ENCODE assay signal across 8 cellular contexts in the genomic region with DNA sequence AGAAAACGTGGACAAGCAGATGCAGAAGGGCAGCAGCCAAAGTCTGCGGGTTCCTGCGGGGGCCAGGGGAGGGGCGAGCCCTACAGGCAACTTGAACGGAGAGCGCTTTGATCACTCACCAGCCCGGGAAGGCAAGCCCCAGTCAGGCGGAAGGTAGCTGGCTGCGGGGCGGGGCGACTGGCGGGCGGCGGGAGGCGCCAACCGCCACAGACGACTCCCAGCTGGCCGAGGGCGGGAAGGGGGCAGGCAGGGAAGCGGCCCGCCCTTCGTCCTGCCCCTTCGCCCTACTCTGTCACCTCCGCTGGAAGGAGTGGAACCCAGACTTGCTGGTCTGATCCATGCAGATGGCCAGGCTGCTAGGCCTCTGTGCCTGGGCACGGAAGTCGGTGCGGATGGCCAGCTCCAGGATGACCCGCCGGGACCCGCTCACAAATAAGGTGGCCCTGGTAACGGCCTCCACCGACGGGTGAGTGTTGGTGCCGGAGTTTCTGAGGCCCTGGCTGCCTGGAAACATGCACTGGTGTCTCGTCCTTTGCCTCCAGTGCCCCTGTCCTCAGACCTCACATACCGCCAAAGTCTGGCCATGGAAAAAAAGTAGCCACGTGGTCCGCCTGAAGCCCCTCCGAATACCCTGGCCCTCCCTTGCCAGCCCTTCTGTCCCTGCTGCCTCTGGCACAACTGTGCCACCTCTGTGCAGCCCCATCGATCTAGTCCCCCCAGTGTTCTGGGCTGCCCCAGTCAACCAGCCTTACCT. TPM values are rescaled to one million over a fixed set of nuclear protein-coding genes. Genes with fewer than 3 reads are reported as not detected.
DNase-seq lines count a peak whose midpoint lies in the region; ATAC-seq, FAIRE-seq and TF ChIP-seq lines count a peak whose summit lies in the region.
"Not testable (repeated sequence)": the region's sequence is repeated elsewhere in the genome, so short reads cannot be mapped to it uniquely, and the experiment has no call there.

A gene (plus strand): TSS at position 320 of the 754 bp plus-strand sequence. CDS start 19 bp downstream, at position 339.

- H3K4me1 Mint-ChIP-seq in activated CD4-positive, alpha-beta memory T cell treated with anti-CD3 and anti-CD28 coated beads, Interleukin-2, amount 10 ng/mL, durations not matched to agents 7 days and 5 days, result peaks cover 27% of the 10 kb centered on the region

- H3K27ac Mint-ChIP-seq in activated CD4-positive, alpha-beta memory T cell treated with anti-CD3 and anti-CD28 coated beads, Interleukin-2, amount 10 ng/mL, durations not matched to agents 7 days and 5 days, result peak within 1 kb of the TSS; percentile 81

- FAIRE-seq in HepG2 (lab: Jason Lieb, UNC), result not testable (repeated sequence)

- 42% methylated on average over 40 of the region's 40 CpGs for WGBS in HepG2 (ENCODE audit: low lambda C conversion rate)

- POLR2A ChIA-PET in activated CD4-positive, alpha-beta memory T cell treated with anti-CD3 and anti-CD28 coated beads, Interleukin-2, amount 10 ng/mL, durations not matched to agents 7 days and 5 days (lab: Charles Lee), result interaction anchor here (0.6 to 1.8 kb wide), 7 partner anchors 59 to 173 kb away, joined by 3 to 8 read pairs (median 4); a partner anchor contains a TSS
- POLR2A ChIA-PET in HepG2 (lab: Yijun Ruan, JAX), result interaction anchor here (0.5 to 3.8 kb wide), 10 partner anchors 63 to 682 kb away, joined by 3 to 21 read pairs (median 4); a partner anchor contains a TSS

- H3K4me2 ChIP-seq in HepG2 (ENCODE audit: low read depth, low read length), result peak within 1 kb of the TSS; percentile 84

- H3K4me3 Mint-ChIP-seq in activated CD4-positive, alpha-beta memory T cell treated with anti-CD3 and anti-CD28 coated beads, Interleukin-2, amount 10 ng/mL, durations not matched to agents 7 days and 5 days, result peak within 1 kb of the TSS; percentile 85

- not testable (repeated sequence) for H3K36me3 Mint-ChIP-seq in activated CD4-positive, alpha-beta memory T cell treated with anti-CD3 and anti-CD28 coated beads, Interleukin-2, amount 10 ng/mL, durations not matched to agents 7 days and 5 days (ENCODE audit: low read depth)

- not testable (repeated sequence) for H3K27me3 Mint-ChIP-seq in activated CD4-positive, alpha-beta memory T cell treated with anti-CD3 and anti-CD28 coated beads, Interleukin-2, amount 10 ng/mL, durations not matched to agents 7 days and 5 days

- H2AFZ ChIP-seq in HepG2 (ENCODE audit: low read length), result not testable (repeated sequence)

- H3K4me1 ChIP-seq in HepG2 (ENCODE audit: insufficient read depth, low read length), result peaks cover 63% of the 10 kb centered on the region

- BruUV-seq in HepG2 (replicated peaks; lab: Mats Ljungman, UMichigan), result TSS peak; percentile 25

- peak within 1 kb of the TSS; percentile 52 to 75 (median 61) for H3K4me3 ChIP-seq in HepG2 (replicated peaks in 1 of 3; ENCODE audit: insufficient read depth in 1 of 3, low read depth in 2 of 3, low read length in 3 of 3)

- peak; percentile 54 for TF ChIP-seq CTCF in HepG2 (CRISPR knock-in tag; IDR thresholded peaks at IDR 0.05)

- intact Hi-C loops in HepG2 (cut with micrococcal nuclease; ENCODE audit: unreplicated experiment), result loop anchor here (1.0 kb wide), 1 partner anchor 26 kb away; no protein-coding TSS in a partner anchor

- in situ Hi-C loops in HepG2 (cut with HindIII; ENCODE audit: extremely low pct_ligation_motif_present, low pct_unique_long_range_greater_than_20kb), result loop anchor here (10.0 kb wide), 1 partner anchor 46 kb away; no protein-coding TSS in a partner anchor

- not testable (repeated sequence) for TF ChIP-seq EP300 in HepG2 (IDR thresholded peaks at IDR 0.05; ENCODE audit: low read depth in 2 of 2, low read length in 2 of 2)
- TF ChIP-seq EP300 in HepG2 (CRISPR knock-in tag; IDR thresholded peaks at IDR 0.05; ENCODE audit: borderline replicate concordance), result peak; percentile 48; the same call in 1 of the 2 replicates

- H3K27ac ChIP-seq in HepG2 (ENCODE audit: extremely low read length, insufficient read depth, low read length), result peak within 1 kb of the TSS; percentile 43

- not testable (repeated sequence) for H4K20me1 ChIP-seq in HepG2 (ENCODE audit: insufficient read depth, low read length)

- peak; percentile 51 to 96 for TF ChIP-seq POLR2A in HepG2 (IDR thresholded peaks at IDR 0.05; ENCODE audit: insufficient read depth in 1 of 2, low read depth in 2 of 2, low read length in 2 of 2)

- peak within 1 kb of the TSS; percentile 69 for H3K9ac ChIP-seq in HepG2 (ENCODE audit: insufficient read depth, low read depth, low read length)

- CTCF ChIA-PET in activated CD4-positive, alpha-beta memory T cell treated with anti-CD3 and anti-CD28 coated beads, Interleukin-2, amount 10 ng/mL, durations not matched to agents 7 days and 5 days (lab: Charles Lee), result interaction anchor here (0.9 to 1.7 kb wide), 2 partner anchors 70 to 104 kb away, joined by 3 to 4 read pairs; no protein-coding TSS in a partner anchor
- CTCF ChIA-PET in HepG2 (lab: Yijun Ruan, JAX; ENCODE audit: low intra/inter-chr PET ratio, low total read pairs), result not testable (repeated sequence)

- DNase-seq in AG20443 (ENCODE audit: low spot score), result peak; percentile 78
- peak; percentile 86 for DNase-seq in NCI-H510A (lab: John Stamatoyannopoulos, UW)
- peak; percentile 89 for DNase-seq in activated CD4-positive, alpha-beta memory T cell treated with anti-CD3 and anti-CD28 coated beads, Interleukin-2, amount 10 ng/mL, durations not matched to agents 7 days and 5 days
- DNase-seq in dermis microvascular lymphatic vessel endothelial cell (ENCODE audit: low read depth in 2 of 2), result peak in 1 of 2 donors; percentile 60
- DNase-seq in HepG2 (ENCODE audit: low spot score), result peak; percentile 89
- DNase-seq in stimulated activated CD4-positive, alpha-beta T cell treated with anti-CD3 and anti-CD28 coated beads, Interleukin-1b, Interleukin-23, amount 100 ng/mL, for 4 hours (ENCODE audit: low read depth in 2 of 2), result peak; percentile 59 to 78

- not testable (repeated sequence) for H3K9me3 Mint-ChIP-seq in activated CD4-positive, alpha-beta memory T cell treated with anti-CD3 and anti-CD28 coated beads, Interleukin-2, amount 10 ng/mL, durations not matched to agents 7 days and 5 days

- not testable (repeated sequence) for TF ChIP-seq RAD21 in HepG2 (CRISPR knock-in tag; IDR thresholded peaks at IDR 0.05)

- H3K27me3 ChIP-seq in HepG2 (ENCODE audit: control insufficient read depth in 1 of 2, insufficient read depth in 2 of 2, low read length in 2 of 2), result not testable (repeated sequence)

- not testable (repeated sequence) for H3K36me3 ChIP-seq in HepG2 (replicated peaks in 1 of 2; ENCODE audit: control insufficient read depth in 1 of 2, insufficient read depth in 2 of 2, low read length in 2 of 2)

- not testable (repeated sequence) for H3K9me3 ChIP-seq in HepG2 (ENCODE audit: low read length)

- ATAC-seq in GM19035 (IDR thresholded peaks at IDR 0.05; ENCODE audit: unreplicated experiment) (peak; percentile 87), HG03097 (IDR thresholded peaks at IDR 0.05; ENCODE audit: low FRiP score, unreplicated experiment) (peak; percentile 72), HepG2 (peak; percentile 93)

- not testable (repeated sequence) for H3K79me2 ChIP-seq in HepG2 (ENCODE audit: insufficient read depth, low read length)

TF ChIP-seq in HepG2, 621 proteins besides CTCF, POLR2A, EP300 and RAD21 (continues in another document):
- TF ChIP-seq ZNF737 (CRISPR knock-in tag; IDR thresholded peaks at IDR 0.05; ENCODE audit: borderline replicate concordance) (peak; percentile 87; the same call in 1 of the 2 replicates), LCORL (CRISPR knock-in tag; IDR thresholded peaks at IDR 0.05) (peak; percentile 89), ZMAT3 (CRISPR knock-in tag; conservative IDR thresholded peaks at IDR 0.05) (peak; percentile 90)
- TF ChIP-seq, protein P1, sequence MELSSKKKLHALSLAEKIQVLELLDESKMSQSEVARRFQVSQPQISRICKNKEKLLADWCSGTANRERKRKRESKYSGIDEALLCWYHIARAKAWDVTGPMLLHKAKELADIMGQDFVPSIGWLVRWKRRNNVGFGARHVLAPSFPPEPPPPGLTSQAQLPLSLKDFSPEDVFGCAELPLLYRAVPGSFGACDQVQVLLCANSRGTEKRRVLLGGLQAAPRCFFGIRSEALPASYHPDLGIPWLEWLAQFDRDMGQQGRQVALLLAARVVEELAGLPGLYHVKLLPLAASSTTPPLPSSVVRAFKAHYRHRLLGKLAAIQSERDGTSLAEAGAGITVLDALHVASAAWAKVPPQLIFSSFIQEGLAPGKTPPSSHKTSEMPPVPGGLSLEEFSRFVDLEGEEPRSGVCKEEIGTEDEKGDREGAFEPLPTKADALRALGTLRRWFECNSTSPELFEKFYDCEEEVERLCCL (CRISPR knock-in tag; IDR thresholded peaks at IDR 0.05; ENCODE audit: borderline replicate concordance), result peak; percentile 84
- TF ChIP-seq LCORL (IDR thresholded peaks at IDR 0.05), result not testable (repeated sequence)

RNA-seq across cellular contexts. Expression of the gene that starts here (rescaled TPM):
- 10 to 100 TPM; 18.3 to 20.2 TPM for total RNA-seq in activated CD4-positive, alpha-beta memory T cell treated with anti-CD3 and anti-CD28 coated beads, Interleukin-2, amount 10 ng/mL, durations not matched to agents 7 days and 5 days
- total RNA-seq in dermis microvascular lymphatic vessel endothelial cell (14.0 and 19.6 TPM in 2 replicates), HepG2 (2016; rRNA removed; fragmentation: Illumina TruSeq; extraction: Trizol) (38.2 and 40.0 TPM in 2 replicates)
- 10.7 and 12.6 TPM in 2 replicates for total RNA-seq in HepG2 (2016; cell fraction: cytosol; rRNA removed; fragmentation: Illumina TruSeq; extraction: Trizol; ENCODE audit: low read depth)
- 37.5 and 39.4 TPM in 2 replicates for total RNA-seq in HepG2 (2016; cell fraction: insoluble cytoplasmic fraction; rRNA removed; fragmentation: Illumina TruSeq; extraction: Trizol)
- 19.6 and 20.4 TPM in 2 replicates for total RNA-seq in HepG2 (2016; cell fraction: membrane; rRNA removed; fragmentation: Illumina TruSeq; extraction: Trizol)
- 18.4 and 18.8 TPM in 2 replicates for total RNA-seq in HepG2 (2016; cell fraction: nucleus; rRNA removed; fragmentation: Illumina TruSeq; extraction: Trizol)
- 24.7 and 24.8 TPM in 2 replicates for polyA plus RNA-seq in HepG2 (2011; rRNA removed)
- 15.5 and 22.3 TPM in 2 replicates for polyA plus RNA-seq in HepG2 (2011; cell fraction: cytosol; rRNA removed)
- 19.3 and 24.1 TPM in 2 replicates for polyA plus RNA-seq in HepG2 (2011; cell fraction: nucleus; rRNA removed)
- polyA plus RNA-seq in HepG2 (2012), result 25.5 and 32.5 TPM in 2 replicates
- 12.3 and 12.4 TPM in 2 replicates for polyA plus RNA-seq in HepG2 (2016; cell fraction: cytosol; fragmentation: Illumina TruSeq; extraction: Trizol; ENCODE audit: low read depth)
- 50.1 and 54.3 TPM in 2 replicates for polyA plus RNA-seq in HepG2 (2016; cell fraction: insoluble cytoplasmic fraction; fragmentation: Illumina TruSeq; extraction: Trizol; ENCODE audit: low read depth)
- polyA plus RNA-seq in HepG2 (2016; cell fraction: membrane; fragmentation: Illumina TruSeq; extraction: Trizol; ENCODE audit: low read depth), result 19.3 and 20.8 TPM in 2 replicates
- 39.6 and 44.6 TPM in 2 replicates for polyA plus RNA-seq in HepG2 (2016; cell fraction: nucleus; fragmentation: Illumina TruSeq; extraction: Trizol; ENCODE audit: insufficient read depth, low read depth)
- polyA minus RNA-seq in HepG2 (2011; rRNA and poly(A)+ RNA removed; ENCODE audit: low replicate concordance), result 7.3 and 27.3 TPM in 2 replicates
- 10.4 and 11.1 TPM in 2 replicates for polyA minus RNA-seq in HepG2 (2011; cell fraction: cytosol; rRNA and poly(A)+ RNA removed)
- polyA minus RNA-seq in HepG2 (2011; cell fraction: nucleus; rRNA and poly(A)+ RNA removed), result 10.9 and 11.7 TPM in 2 replicates
